Comparison of ENCODE assay signal across 8 cellular contexts in genomic region chr6:110039996-110040383, GRCh38.
A peak's percentile ranks its signal among the peaks of the same experiment; 100 is the strongest.
DNase-seq lines count a peak whose midpoint lies in the region; TF ChIP-seq lines count a peak whose summit lies in the region.

No MANE protein-coding gene starts in this region.

- no peaks in the 10 kb centered on the region for H3K9me2 ChIP-seq in MM.1S (replicated peaks; ENCODE audit: insufficient read depth, low read length)

- no peaks in the 10 kb centered on the region for H3K36me3 Mint-ChIP-seq in T-helper 2 cell treated with Interferon-gamma antibody and Interleukin-4, amounts not matched to agents 5 μg/mL and 100 μg/mL, for 36 hours (ENCODE audit: low read depth)

- DNase-seq in HCEC 1CT (peak; percentile 34), MM.1S (peak; percentile 39), brain microvascular endothelial cell (peak; percentile 22), left kidney (ENCODE audit: low read depth, low spot score) (peak; percentile 71), 8988T (no peak)
- DNase-seq in T-helper 2 cell treated with Interferon-gamma antibody and Interleukin-4, amounts not matched to agents 5 μg/mL and 100 μg/mL, for 36 hours (ENCODE audit: low spot score), result peak; percentile 29
- DNase-seq in stimulated activated CD8-positive, alpha-beta memory T cell treated with anti-CD3 and anti-CD28 coated beads, Interleukin-4, amount 100 ng/mL, for 24 hours (ENCODE audit: low read depth), result peak; percentile 6

- H3K9me3 ChIP-seq in MM.1S (replicated peaks; ENCODE audit: insufficient read depth, low read length), result no peaks in the 10 kb centered on the region

- no peak overlapping the region for H3K27ac ChIP-seq in MM.1S (ENCODE audit: low read length)
- H3K27ac ChIP-seq in brain microvascular endothelial cell, result no peak overlapping the region

- no peaks in the 10 kb centered on the region for H3K27me3 Mint-ChIP-seq in T-helper 2 cell treated with Interferon-gamma antibody and Interleukin-4, amounts not matched to agents 5 μg/mL and 100 μg/mL, for 36 hours (ENCODE audit: low read depth)

- peak; percentile 42 for TF ChIP-seq CTCF in MM.1S (IDR thresholded peaks at IDR 0.05; ENCODE audit: low read length)
- TF ChIP-seq CTCF in brain microvascular endothelial cell (IDR thresholded peaks at IDR 0.05; ENCODE audit: low read depth, low read length, missing control alignments), result peak; percentile 63

- H3K4me3 ChIP-seq in GM08714 (ENCODE audit: low read length), result peak overlapping the region; percentile 44; the same call in 1 of the 2 replicates
- H3K4me3 ChIP-seq in MM.1S (ENCODE audit: low read length), result peak overlapping the region; percentile 56
- H3K4me3 ChIP-seq in brain microvascular endothelial cell (ENCODE audit: low read depth, low read length), result peak overlapping the region; percentile 37

- peak overlapping the region; percentile 85 for H3K4me3 Mint-ChIP-seq in T-helper 2 cell treated with Interferon-gamma antibody and Interleukin-4, amounts not matched to agents 5 μg/mL and 100 μg/mL, for 36 hours

- H3K27ac Mint-ChIP-seq in T-helper 2 cell treated with Interferon-gamma antibody and Interleukin-4, amounts not matched to agents 5 μg/mL and 100 μg/mL, for 36 hours, result peak overlapping the region; percentile 86

- in situ Hi-C loops in brain microvascular endothelial cell (cut with HindIII; ENCODE audit: low pct_ligation_motif_present, low sequenced_read_pairs), result no loop called here

- no peaks in the 10 kb centered on the region for H4K20me1 ChIP-seq in MM.1S (ENCODE audit: insufficient read depth, low read length)

- H3K9ac ChIP-seq in MM.1S (ENCODE audit: low read length), result no peak overlapping the region

- H3F3A ChIP-seq in MM.1S (ENCODE audit: insufficient read depth, low read length), result no peaks in the 10 kb centered on the region

- H3K27me3 ChIP-seq in MM.1S (replicated peaks; ENCODE audit: insufficient read depth, low read length), result no peaks in the 10 kb centered on the region
- H3K27me3 ChIP-seq in brain microvascular endothelial cell (replicated peaks), result no peaks in the 10 kb centered on the region

- peak overlapping the region; percentile 81 for H2AFZ ChIP-seq in MM.1S (ENCODE audit: low read length)

- H3K4me1 ChIP-seq in MM.1S (ENCODE audit: low read length), result no peaks in the 10 kb centered on the region

- peaks cover 12% of the 10 kb centered on the region for H3K4me1 Mint-ChIP-seq in T-helper 2 cell treated with Interferon-gamma antibody and Interleukin-4, amounts not matched to agents 5 μg/mL and 100 μg/mL, for 36 hours (ENCODE audit: low read depth)

- H3K9me3 Mint-ChIP-seq in T-helper 2 cell treated with Interferon-gamma antibody and Interleukin-4, amounts not matched to agents 5 μg/mL and 100 μg/mL, for 36 hours, result no peaks in the 10 kb centered on the region

- no peaks in the 10 kb centered on the region for H3K36me3 ChIP-seq in MM.1S (replicated peaks; ENCODE audit: insufficient read depth, low read length)
- H3K36me3 ChIP-seq in brain microvascular endothelial cell (replicated peaks), result no peaks in the 10 kb centered on the region

- peak overlapping the region; percentile 42; the same call in 1 of the 2 replicates for H3K4me2 ChIP-seq in MM.1S (ENCODE audit: low read depth, low read length)

- H3K79me2 ChIP-seq in MM.1S (ENCODE audit: low read length), result no peaks in the 10 kb centered on the region
